8 cellular contexts compared by ENCODE assay signal in the genomic region with DNA sequence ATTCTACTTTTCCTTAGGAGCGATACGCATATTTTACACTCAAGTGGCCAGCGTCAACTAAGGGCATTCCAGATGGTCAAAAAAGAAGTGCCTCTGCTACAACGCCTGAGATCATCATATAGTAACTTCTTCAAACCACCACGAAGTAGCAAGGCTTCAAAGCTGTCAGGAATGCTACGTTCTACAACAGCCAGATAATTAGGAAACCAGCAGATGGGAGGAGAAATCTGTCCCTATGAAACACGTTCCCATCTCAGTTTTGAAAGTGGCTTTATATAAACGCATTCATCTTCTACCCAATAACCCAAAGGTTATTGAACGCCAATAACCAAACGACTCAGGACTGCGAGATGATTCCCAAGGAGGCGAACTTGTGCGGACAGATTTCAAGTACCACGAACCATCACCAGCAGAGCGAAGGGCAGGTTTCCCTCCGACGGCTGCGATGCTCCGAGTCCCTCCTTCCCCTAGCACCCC. TPM values are rescaled to one million over a fixed set of nuclear protein-coding genes. Genes with fewer than 3 reads are reported as not detected.
DNase-seq lines count a peak whose midpoint lies in the region; ATAC-seq and TF ChIP-seq lines count a peak whose summit lies in the region.

No MANE protein-coding gene starts in this region.

- CTCF ChIA-PET in CD8-positive, alpha-beta T cell (lab: Charles Lee) = interaction anchor here (0.7 kb wide), 1 partner anchor 8 kb away, joined by 4 read pairs; no protein-coding TSS in a partner anchor
- CTCF ChIA-PET in T-cell (lab: Charles Lee) = no interaction called here

- H2AFZ ChIP-seq in parathyroid adenoma = peak overlapping the region; percentile 98

- H3K27ac Mint-ChIP-seq in CD8-positive, alpha-beta T cell = peak overlapping the region; percentile 84
- peak overlapping the region; percentile 20 to 76 for H3K27ac Mint-ChIP-seq in T-cell

- ATAC-seq in CD8-positive, alpha-beta T cell = no peak
- ATAC-seq in T-cell (replicated peaks in 1 of 4) (no peak), HG02642 (IDR thresholded peaks at IDR 0.05; ENCODE audit: poor library complexity, unreplicated experiment) (no peak)

- peaks cover 5% of the 10 kb centered on the region for H3K36me3 Mint-ChIP-seq in CD8-positive, alpha-beta T cell
- peaks cover 3% of the 10 kb centered on the region for H3K36me3 Mint-ChIP-seq in T-cell

- peaks cover 5% of the 10 kb centered on the region for H3K4me1 ChIP-seq in CD8-positive, alpha-beta T cell (ENCODE audit: insufficient read depth, low read length)
- H3K4me1 ChIP-seq in parathyroid adenoma = peaks cover 3% of the 10 kb centered on the region

- H3K4me3 Mint-ChIP-seq in CD8-positive, alpha-beta T cell = peak overlapping the region; percentile 85
- H3K4me3 Mint-ChIP-seq in T-cell = peak overlapping the region; percentile 80 to 86 (median 80)

- H3K9ac ChIP-seq in parathyroid adenoma = peak overlapping the region; percentile 99

- no peak for TF ChIP-seq CTCF in CD8-positive, alpha-beta T cell (IDR thresholded peaks at IDR 0.05)
- no peak for TF ChIP-seq CTCF in parathyroid adenoma (IDR thresholded peaks at IDR 0.05)

- H3K27ac ChIP-seq in CD8-positive, alpha-beta T cell (ENCODE audit: low read depth, low read length) = no peak overlapping the region
- peak overlapping the region; percentile 85 for H3K27ac ChIP-seq in parathyroid adenoma

- no peaks in the 10 kb centered on the region for H3K27me3 Mint-ChIP-seq in CD8-positive, alpha-beta T cell (ENCODE audit: low read depth)
- no peaks in the 10 kb centered on the region for H3K27me3 Mint-ChIP-seq in T-cell

- no peaks in the 10 kb centered on the region for H3K9me3 ChIP-seq in CD8-positive, alpha-beta T cell (ENCODE audit: low read length)
- no peaks in the 10 kb centered on the region for H3K9me3 ChIP-seq in parathyroid adenoma (ENCODE audit: control insufficient read depth, low read length)

- H3K27me3 ChIP-seq in CD8-positive, alpha-beta T cell (ENCODE audit: insufficient read depth, low read length) = no peaks in the 10 kb centered on the region
- no peaks in the 10 kb centered on the region for H3K27me3 ChIP-seq in parathyroid adenoma (ENCODE audit: control insufficient read depth, insufficient read depth, low read length)

- H3K79me2 ChIP-seq in parathyroid adenoma = peaks cover 26% of the 10 kb centered on the region

- DNase-seq in CD8-positive, alpha-beta T cell = no peak
- DNase-seq in HCEC 1CT = peak; percentile 54
- DNase-seq in T-cell = peak in 2 of 34 experiments; percentile 6 to 9
- peak; percentile 64 for DNase-seq in fibroblast of peridontal ligament (ENCODE audit: extremely low read depth)
- no peak for DNase-seq in activated CD4-positive, CD25-positive, alpha-beta regulatory T cell (lab: John Stamatoyannopoulos, UW)
- no peak for DNase-seq in stimulated activated CD4-positive, alpha-beta T cell treated with anti-CD3 and anti-CD28 coated beads, Interleukin-4, amount 100 ng/mL, for 4 hours

- POLR2A ChIA-PET in CD8-positive, alpha-beta T cell (lab: Charles Lee) = no interaction called here
- POLR2A ChIA-PET in T-cell (lab: Charles Lee) = no interaction called here

- intact Hi-C loops in CD8-positive, alpha-beta T cell (cut with DNase I, micrococcal nuclease) = no loop called here

- H3K4me2 ChIP-seq in parathyroid adenoma (ENCODE audit: low read length) = peak overlapping the region; percentile 96

- H3K36me3 ChIP-seq in CD8-positive, alpha-beta T cell (ENCODE audit: insufficient read depth, low read length) = no peaks in the 10 kb centered on the region
- H3K36me3 ChIP-seq in parathyroid adenoma (ENCODE audit: control insufficient read depth, insufficient read depth, low read length) = no peaks in the 10 kb centered on the region

- peaks cover 23% of the 10 kb centered on the region for H3K4me1 Mint-ChIP-seq in CD8-positive, alpha-beta T cell (ENCODE audit: low read depth)
- H3K4me1 Mint-ChIP-seq in T-cell = peaks cover 13 to 22% (median 19%) of the 10 kb centered on the region in 3 donors

- H3K4me3 ChIP-seq in CD8-positive, alpha-beta T cell (ENCODE audit: low read depth, low read length) = peak overlapping the region; percentile 55
- H3K4me3 ChIP-seq in parathyroid adenoma (ENCODE audit: low read depth, low read length) = peak overlapping the region; percentile 74

- H3K9me3 Mint-ChIP-seq in CD8-positive, alpha-beta T cell = no peaks in the 10 kb centered on the region
- no peaks in the 10 kb centered on the region for H3K9me3 Mint-ChIP-seq in T-cell

RNA-seq across cellular contexts. Expression of gene ABHD12, which starts 1.2 kb away (rescaled TPM):
- total RNA-seq in CD8-positive, alpha-beta T cell = 10 to 100 TPM; 14.1 to 17.9 TPM
- 10 to 100 TPM; 19.5 to 27.7 (median 22.1) TPM for total RNA-seq in T-cell

RNA-seq across cellular contexts. Expression of gene GINS1, which starts 18.1 kb away (rescaled TPM):
- total RNA-seq in CD8-positive, alpha-beta T cell = under 1 TPM; 0.28 to 0.30 TPM
- total RNA-seq in T-cell = 1 to 10 TPM; 1.1 to 2.8 (median 1.2) TPM

Comparison
In these comparisons a context has a peak if more than half of its experiments do, and no peak if none do; other contexts are left out.
1. DNase-seq: peak in HCEC 1CT (single experiment) and fibroblast of peridontal ligament (single experiment); none in CD8-positive, alpha-beta T cell (0 of 7), activated CD4-positive, CD25-positive, alpha-beta regulatory T cell (0 of 4) and stimulated activated CD4-positive, alpha-beta T cell treated with anti-CD3 and anti-CD28 coated beads, Interleukin-4, amount 100 ng/mL, for 4 hours (0 of 2).